Comparison of ENCODE assay signal across 15 cellular contexts in the genomic region with DNA sequence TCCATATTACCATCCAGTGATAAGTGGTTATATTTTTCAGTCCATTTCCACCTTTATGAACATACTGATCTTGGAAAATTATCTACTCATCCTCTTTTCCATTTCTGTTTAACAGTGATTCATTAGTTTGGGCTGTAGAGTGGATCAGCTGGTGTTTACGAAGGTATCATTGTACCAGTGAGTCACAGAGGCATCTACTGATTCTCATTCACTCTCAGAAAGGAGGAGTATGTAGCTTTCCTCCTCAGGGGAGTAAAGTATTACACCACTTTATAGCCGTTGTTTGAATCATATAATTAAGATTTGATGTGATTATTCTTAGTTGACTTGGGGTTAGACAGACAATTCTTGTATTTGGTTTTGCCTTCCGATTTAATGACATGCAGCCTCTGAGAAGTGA.
DNase-seq lines count a peak whose midpoint lies in the region; ATAC-seq, FAIRE-seq and TF ChIP-seq lines count a peak whose summit lies in the region.
"Had no signal": no experiment of that assay in that cellular context is flagged by ENCODE, and none has a peak within 500 bp of the region (broad histone marks: within the 10 kb centered on the region; RNA-seq: fewer than 3 reads in every experiment).

No MANE protein-coding gene starts in this region.

- H3K9me3 ChIP-seq in SK-N-SH = no peaks in the 10 kb centered on the region
- H3K9me3 ChIP-seq: ovary, vagina had no signal

- peaks cover 7% of the 10 kb centered on the region for H3K36me3 Mint-ChIP-seq in activated naive CD8-positive, alpha-beta T cell
- H3K36me3 Mint-ChIP-seq in activated naive CD8-positive, alpha-beta T cell treated with anti-CD3 and anti-CD28 coated beads for 36 hours = peaks cover 5% of the 10 kb centered on the region

- no peak overlapping the region for H2AFZ ChIP-seq in SK-N-SH (ENCODE audit: low read depth)

- no peaks in the 10 kb centered on the region for H3K9me2 ChIP-seq in SK-N-SH

- H3K27me3 Mint-ChIP-seq in activated naive CD8-positive, alpha-beta T cell = no peaks in the 10 kb centered on the region
- H3K27me3 Mint-ChIP-seq in activated naive CD8-positive, alpha-beta T cell treated with anti-CD3 and anti-CD28 coated beads for 36 hours = no peaks in the 10 kb centered on the region

- TF ChIP-seq EP300 in SK-N-SH (IDR thresholded peaks at IDR 0.05; ENCODE audit: borderline replicate concordance in 1 of 2, low read depth in 1 of 2, low read length in 1 of 2) = no peak

- H3K4me1 ChIP-seq in SK-N-SH (ENCODE audit: control insufficient read depth in 1 of 2, insufficient read depth in 2 of 2, low read depth in 1 of 2, low read length in 1 of 2) = peaks cover 0 to 15% of the 10 kb centered on the region in 2 experiments; a peak in 2 of 4 replicates
- peaks cover 9% of the 10 kb centered on the region for H3K4me1 ChIP-seq in foreskin keratinocyte
- H3K4me1 ChIP-seq: vagina had no signal

- WGBS in SK-N-SH (ENCODE audit: low lambda C conversion rate) = 60% methylated on average over 3 of the region's 3 CpGs

- no peaks in the 10 kb centered on the region for H4K20me1 ChIP-seq in SK-N-SH (ENCODE audit: insufficient read depth)

- peaks cover 27% of the 10 kb centered on the region for H3K4me1 Mint-ChIP-seq in activated naive CD8-positive, alpha-beta T cell (ENCODE audit: low read depth)
- H3K4me1 Mint-ChIP-seq in activated naive CD8-positive, alpha-beta T cell treated with anti-CD3 and anti-CD28 coated beads for 36 hours = peaks cover 14% of the 10 kb centered on the region

- peaks cover 7% of the 10 kb centered on the region for H3K79me2 ChIP-seq in SK-N-SH (ENCODE audit: insufficient read depth)

- CTCF ChIA-PET in SK-N-SH (lab: Yijun Ruan, JAX) (interaction anchor here (2.2 kb wide), 1 partner anchor 14 kb away, joined by 7 read pairs; no protein-coding TSS in a partner anchor), HEK293T (lab: Yijun Ruan, JAX) (no interaction called here)

- no peaks in the 10 kb centered on the region for H3K9me3 Mint-ChIP-seq in activated naive CD8-positive, alpha-beta T cell (ENCODE audit: low read depth)
- H3K9me3 Mint-ChIP-seq in activated naive CD8-positive, alpha-beta T cell treated with anti-CD3 and anti-CD28 coated beads for 36 hours = no peaks in the 10 kb centered on the region
- H3K9me3 Mint-ChIP-seq: activated T-cell treated with anti-CD3 and anti-CD28 coated beads, Interleukin-2, amount 50 U/mL, for 4 hours had no signal

- H3K9ac ChIP-seq in SK-N-SH = no peak overlapping the region

- peak; percentile 100 for ATAC-seq in foreskin keratinocyte
- ATAC-seq in HG02870 (IDR thresholded peaks at IDR 0.05; ENCODE audit: unreplicated experiment) = no peak
- ATAC-seq: activated T-cell treated with anti-CD3 and anti-CD28 coated beads, Interleukin-2, amount 50 U/mL, for 4 hours had no signal

- no peaks in the 10 kb centered on the region for H3K36me3 ChIP-seq in SK-N-SH (replicated peaks in 1 of 2; ENCODE audit: control insufficient read depth in 1 of 2, insufficient read depth in 2 of 2, low read length in 1 of 2)
- H3K36me3 ChIP-seq: ovary, vagina had no signal

- H3K4me3 Mint-ChIP-seq in activated naive CD8-positive, alpha-beta T cell = no peak overlapping the region
- H3K4me3 Mint-ChIP-seq in activated naive CD8-positive, alpha-beta T cell treated with anti-CD3 and anti-CD28 coated beads for 36 hours = no peak overlapping the region
- H3K4me3 Mint-ChIP-seq: activated T-cell treated with anti-CD3 and anti-CD28 coated beads, Interleukin-2, amount 50 U/mL, for 4 hours had no signal

- no peak overlapping the region for H3K4me2 ChIP-seq in SK-N-SH

- DNase-seq in activated naive CD8-positive, alpha-beta T cell treated with anti-CD3 and anti-CD28 coated beads for 36 hours = no peak
- DNase-seq in SK-N-SH = no peak
- peak; percentile 79 to 89 for DNase-seq in foreskin keratinocyte
- DNase-seq in urothelium cell line (ENCODE audit: low spot score) = peak; percentile 48
- no peak for DNase-seq in HEK293T (ENCODE audit: extremely low spot score)
- no peak for DNase-seq in stimulated activated CD4-positive, alpha-beta T cell treated with anti-CD3 and anti-CD28 coated beads, Interleukin-1b, Interleukin-23, amount 100 ng/mL, for 48 hours
- DNase-seq: activated T-cell treated with anti-CD3 and anti-CD28 coated beads, Interleukin-2, amount 50 U/mL, for 4 hours; C1 segment of cervical spinal cord; cortex of kidney; Kasumi-1; ovary; T1000 had no signal

- POLR2A ChIA-PET in SK-N-SH (lab: Yijun Ruan, JAX) (no interaction called here), HEK293T (lab: Yijun Ruan, JAX) (interaction anchor here (1.0 kb wide), 1 partner anchor 75 kb away, joined by 3 read pairs; a partner anchor contains a TSS)

- no peak for FAIRE-seq in urothelium cell line (lab: Jason Lieb, UNC)

- TF ChIP-seq CTCF in SK-N-SH (IDR thresholded peaks at IDR 0.05) (no peak), foreskin keratinocyte (conservative IDR thresholded peaks at IDR 0.05) (no peak)

- H3K27ac ChIP-seq in SK-N-SH (ENCODE audit: low read depth in 2 of 2, low read length in 1 of 2) (peak overlapping the region in 1 of 2 experiments; percentile 42; a peak in 2 of 4 replicates), foreskin keratinocyte (peak overlapping the region; percentile 29)
- H3K27ac ChIP-seq: ovary, vagina had no signal

- H3K27me3 ChIP-seq in SK-N-SH (ENCODE audit: insufficient read depth) = no peaks in the 10 kb centered on the region
- no peaks in the 10 kb centered on the region for H3K27me3 ChIP-seq in foreskin keratinocyte
- H3K27me3 ChIP-seq: ovary, vagina had no signal

- no peak for TF ChIP-seq RAD21 in SK-N-SH (IDR thresholded peaks at IDR 0.05; ENCODE audit: low read length)

- peaks cover 7% of the 10 kb centered on the region for H3F3A ChIP-seq in SK-N-SH (replicated peaks; ENCODE audit: insufficient read depth)

- H3K4me3 ChIP-seq in SK-N-SH (ENCODE audit: low read depth in 2 of 2, low read length in 1 of 2) = no peak overlapping the region
- H3K4me3 ChIP-seq: ovary, vagina had no signal

- H3K27ac Mint-ChIP-seq in activated naive CD8-positive, alpha-beta T cell = peak overlapping the region; percentile 1
- no peak overlapping the region for H3K27ac Mint-ChIP-seq in activated naive CD8-positive, alpha-beta T cell treated with anti-CD3 and anti-CD28 coated beads for 36 hours

TF ChIP-seq in SK-N-SH, 30 proteins besides CTCF, POLR2A, EP300 and RAD21 (continues in another document):
- TF ChIP-seq, protein P1, sequence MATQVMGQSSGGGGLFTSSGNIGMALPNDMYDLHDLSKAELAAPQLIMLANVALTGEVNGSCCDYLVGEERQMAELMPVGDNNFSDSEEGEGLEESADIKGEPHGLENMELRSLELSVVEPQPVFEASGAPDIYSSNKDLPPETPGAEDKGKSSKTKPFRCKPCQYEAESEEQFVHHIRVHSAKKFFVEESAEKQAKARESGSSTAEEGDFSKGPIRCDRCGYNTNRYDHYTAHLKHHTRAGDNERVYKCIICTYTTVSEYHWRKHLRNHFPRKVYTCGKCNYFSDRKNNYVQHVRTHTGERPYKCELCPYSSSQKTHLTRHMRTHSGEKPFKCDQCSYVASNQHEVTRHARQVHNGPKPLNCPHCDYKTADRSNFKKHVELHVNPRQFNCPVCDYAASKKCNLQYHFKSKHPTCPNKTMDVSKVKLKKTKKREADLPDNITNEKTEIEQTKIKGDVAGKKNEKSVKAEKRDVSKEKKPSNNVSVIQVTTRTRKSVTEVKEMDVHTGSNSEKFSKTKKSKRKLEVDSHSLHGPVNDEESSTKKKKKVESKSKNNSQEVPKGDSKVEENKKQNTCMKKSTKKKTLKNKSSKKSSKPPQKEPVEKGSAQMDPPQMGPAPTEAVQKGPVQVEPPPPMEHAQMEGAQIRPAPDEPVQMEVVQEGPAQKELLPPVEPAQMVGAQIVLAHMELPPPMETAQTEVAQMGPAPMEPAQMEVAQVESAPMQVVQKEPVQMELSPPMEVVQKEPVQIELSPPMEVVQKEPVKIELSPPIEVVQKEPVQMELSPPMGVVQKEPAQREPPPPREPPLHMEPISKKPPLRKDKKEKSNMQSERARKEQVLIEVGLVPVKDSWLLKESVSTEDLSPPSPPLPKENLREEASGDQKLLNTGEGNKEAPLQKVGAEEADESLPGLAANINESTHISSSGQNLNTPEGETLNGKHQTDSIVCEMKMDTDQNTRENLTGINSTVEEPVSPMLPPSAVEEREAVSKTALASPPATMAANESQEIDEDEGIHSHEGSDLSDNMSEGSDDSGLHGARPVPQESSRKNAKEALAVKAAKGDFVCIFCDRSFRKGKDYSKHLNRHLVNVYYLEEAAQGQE (IDR thresholded peaks at IDR 0.05; ENCODE audit: low read depth, low read length) = no peak
- no peak; the same call in 1 of the 2 replicates for TF ChIP-seq TCF12 (IDR thresholded peaks at IDR 0.05)

TF ChIP-seq in HEK293T, 16 proteins besides CTCF, POLR2A, EP300 and RAD21:
- TF ChIP-seq BHLHE40 (IDR thresholded peaks at IDR 0.05; ENCODE audit: borderline replicate concordance) = no peak
- TF ChIP-seq TARDBP (IDR thresholded peaks at IDR 0.05) = no peak
- no peak for TF ChIP-seq HDGF (IDR thresholded peaks at IDR 0.05; ENCODE audit: borderline replicate concordance)
- TF ChIP-seq LEF1 (IDR thresholded peaks at IDR 0.05; ENCODE audit: borderline replicate concordance) = no peak
- TF ChIP-seq SUZ12 (IDR thresholded peaks at IDR 0.05) = no peak
- no peak for TF ChIP-seq FOXK2 (IDR thresholded peaks at IDR 0.05)

Comparison
In these comparisons a context has a peak if more than half of its experiments do, and no peak if none do; other contexts are left out.
1. DNase-seq: peak in foreskin keratinocyte (2 of 2) and urothelium cell line (single experiment); none in activated naive CD8-positive, alpha-beta T cell treated with anti-CD3 and anti-CD28 coated beads for 36 hours (single experiment), SK-N-SH (single experiment), HEK293T (single experiment) and stimulated activated CD4-positive, alpha-beta T cell treated with anti-CD3 and anti-CD28 coated beads, Interleukin-1b, Interleukin-23, amount 100 ng/mL, for 48 hours (single experiment).